27 cellular contexts compared by ENCODE assay signal in the genomic region with DNA sequence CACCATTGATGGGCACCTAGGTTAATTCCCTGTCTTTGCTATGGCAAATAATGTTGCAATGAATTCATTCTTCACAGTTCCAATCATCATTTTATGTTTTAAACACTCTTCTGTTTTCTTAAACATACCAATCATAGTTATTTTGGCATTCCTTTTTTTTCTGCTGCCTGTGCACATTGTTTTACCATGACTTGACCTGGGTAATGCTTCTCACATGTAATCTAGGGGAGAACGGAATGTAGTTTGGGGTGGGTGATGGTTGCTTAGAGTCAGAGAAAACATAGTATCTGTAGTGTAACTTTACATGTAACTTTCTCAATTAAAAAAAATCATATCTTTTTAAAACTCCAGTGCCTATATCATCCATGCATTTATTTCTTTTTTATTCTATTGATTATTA.
DNase-seq lines count a peak whose midpoint lies in the region; ATAC-seq, FAIRE-seq and TF ChIP-seq lines count a peak whose summit lies in the region.
"Had no signal": no experiment of that assay in that cellular context is flagged by ENCODE, and none has a peak within 500 bp of the region (broad histone marks: within the 10 kb centered on the region; RNA-seq: fewer than 3 reads in every experiment).

No MANE protein-coding gene starts in this region.

- H3K4me3 ChIP-seq in astrocyte (ENCODE audit: insufficient read depth, low read depth, low read length) (no peak overlapping the region), fibroblast of the aortic adventitia (ENCODE audit: low read depth, low read length) (no peak overlapping the region), adrenal gland (no peak overlapping the region), trophoblast cell (ENCODE audit: low read depth, low read length) (no peak overlapping the region)
- H3K4me3 ChIP-seq: dorsolateral prefrontal cortex, mucosa of descending colon, Peyer's patch had no signal

- H2BK5ac ChIP-seq in trophoblast cell (ENCODE audit: low read depth, low read length, poor library complexity), result no peak overlapping the region

- no peak overlapping the region for H3K4ac ChIP-seq in trophoblast cell (ENCODE audit: low read depth, low read length)

- no peak for FAIRE-seq in astrocyte (lab: Jason Lieb, UNC)
- FAIRE-seq: D721Med, small intestine had no signal

- H2AFZ ChIP-seq in astrocyte (ENCODE audit: low read depth, low read length) (no peak overlapping the region), trophoblast cell (ENCODE audit: insufficient read depth, low read length, poor library complexity) (no peak overlapping the region)

- no peaks in the 10 kb centered on the region for H3K36me3 ChIP-seq in astrocyte (ENCODE audit: insufficient read depth, low read length)
- no peaks in the 10 kb centered on the region for H3K36me3 ChIP-seq in adrenal gland (replicated peaks in 1 of 2)
- H3K36me3 ChIP-seq in trophoblast cell (ENCODE audit: control insufficient read depth in 1 of 2, insufficient read depth in 2 of 2, low read length in 2 of 2), result no peaks in the 10 kb centered on the region
- H3K36me3 ChIP-seq: Peyer's patch had no signal

- H4K8ac ChIP-seq in trophoblast cell (ENCODE audit: low read depth, low read length), result no peak overlapping the region

- intact Hi-C loops in adrenal gland (cut with DNase I), result no loop called here

- H3K4me2 ChIP-seq in astrocyte (ENCODE audit: low read length) (no peak overlapping the region), trophoblast cell (ENCODE audit: low read length) (no peak overlapping the region)

- peak overlapping the region; percentile 97 for H3K27ac Mint-ChIP-seq in astrocyte (ENCODE audit: unreplicated experiment)
- H3K27ac Mint-ChIP-seq: activated CD4-positive, alpha-beta T cell treated with anti-CD3 and anti-CD28 coated beads, Interleukin-2, amount 10 ng/mL, durations not matched to agents 7 days and 5 days; brain had no signal

- H3K27me3 ChIP-seq in astrocyte (ENCODE audit: insufficient read depth, low read length) (no peaks in the 10 kb centered on the region), adrenal gland (no peaks in the 10 kb centered on the region), trophoblast cell (ENCODE audit: insufficient read depth, low read length) (no peaks in the 10 kb centered on the region)
- H3K27me3 ChIP-seq: Peyer's patch had no signal

- H3K36me3 Mint-ChIP-seq in astrocyte (ENCODE audit: low read depth, unreplicated experiment), result no peaks in the 10 kb centered on the region
- H3K36me3 Mint-ChIP-seq: brain had no signal

- no peaks in the 10 kb centered on the region for H3K9me3 Mint-ChIP-seq in astrocyte (ENCODE audit: unreplicated experiment)
- H3K9me3 Mint-ChIP-seq: activated CD4-positive, alpha-beta T cell treated with anti-CD3 and anti-CD28 coated beads, Interleukin-2, amount 10 ng/mL, durations not matched to agents 7 days and 5 days; brain had no signal

- H2BK12ac ChIP-seq in trophoblast cell (ENCODE audit: low read length), result no peak overlapping the region

- H3K79me2 ChIP-seq in astrocyte (ENCODE audit: insufficient read depth, low read length) (no peaks in the 10 kb centered on the region), trophoblast cell (ENCODE audit: control insufficient read depth, insufficient read depth, low read length, poor library complexity) (no peaks in the 10 kb centered on the region)

- peaks cover 5% of the 10 kb centered on the region for H3K4me1 ChIP-seq in astrocyte (ENCODE audit: insufficient read depth, low read length)
- H3K4me1 ChIP-seq in adrenal gland (replicated peaks in 1 of 2), result peaks cover 0 to 13% of the 10 kb centered on the region in 2 donors
- no peaks in the 10 kb centered on the region for H3K4me1 ChIP-seq in trophoblast cell (ENCODE audit: control insufficient read depth in 1 of 2, insufficient read depth in 2 of 2, low read length in 2 of 2)
- H3K4me1 ChIP-seq: Peyer's patch had no signal

- 69 to 84% (median 80%) methylated on average over 1 of the region's 1 CpG for WGBS in adrenal gland, 4 donors
- no CpG with 5 or more reads among the region's 1 CpG for WGBS in trophoblast cell (ENCODE audit: extremely low coverage, insufficient coverage, insufficient read length)

- no peak for ATAC-seq in HG03442 (IDR thresholded peaks at IDR 0.05; ENCODE audit: unreplicated experiment)
- ATAC-seq: left cardiac atrium, mucosa of descending colon had no signal

- H3K18ac ChIP-seq in trophoblast cell (ENCODE audit: low read length), result no peak overlapping the region

- H4K12ac ChIP-seq in trophoblast cell (ENCODE audit: low read depth, low read length), result no peak overlapping the region

- no peaks in the 10 kb centered on the region for H3K27me3 Mint-ChIP-seq in astrocyte (ENCODE audit: low read depth, unreplicated experiment)
- H3K27me3 Mint-ChIP-seq: activated CD4-positive, alpha-beta T cell treated with anti-CD3 and anti-CD28 coated beads, Interleukin-2, amount 10 ng/mL, durations not matched to agents 7 days and 5 days had no signal

- H3K4me1 Mint-ChIP-seq in astrocyte (ENCODE audit: low read depth, unreplicated experiment), result peaks cover 20% of the 10 kb centered on the region
- H3K4me1 Mint-ChIP-seq: activated CD4-positive, alpha-beta T cell treated with anti-CD3 and anti-CD28 coated beads, Interleukin-2, amount 10 ng/mL, durations not matched to agents 7 days and 5 days; brain had no signal

- H4K91ac ChIP-seq in trophoblast cell (ENCODE audit: low read depth, low read length), result no peak overlapping the region

- H2BK120ac ChIP-seq in trophoblast cell (ENCODE audit: insufficient read depth, low read length, poor library complexity), result no peak overlapping the region

- H3K14ac ChIP-seq in trophoblast cell (ENCODE audit: low read length), result no peak overlapping the region

- no peak overlapping the region for H3K9ac ChIP-seq in astrocyte (ENCODE audit: low read length)
- H3K9ac ChIP-seq in trophoblast cell (ENCODE audit: low read length), result no peak overlapping the region

- H3K23ac ChIP-seq in trophoblast cell (ENCODE audit: low read length), result no peak overlapping the region

- no peaks in the 10 kb centered on the region for H3K79me1 ChIP-seq in trophoblast cell (ENCODE audit: low read length)

- H3K9me3 ChIP-seq in astrocyte (ENCODE audit: insufficient read depth, low read depth, low read length) (no peaks in the 10 kb centered on the region), adrenal gland (replicated peaks in 1 of 3) (no peaks in the 10 kb centered on the region), trophoblast cell (ENCODE audit: insufficient read depth, low read depth, low read length) (no peaks in the 10 kb centered on the region)
- H3K9me3 ChIP-seq: Peyer's patch had no signal

- DNase-seq in ELR (ENCODE audit: low read depth) (peak; percentile 51), astrocyte (ENCODE audit: low read depth) (peak; percentile 82), fibroblast of the aortic adventitia (ENCODE audit: low read depth) (peak; percentile 16), renal cortical epithelial cell (ENCODE audit: low read depth) (peak; percentile 8), adrenal gland (no peak), trophoblast cell (no peak), COR-L47 (lab: John Stamatoyannopoulos, UW) (no peak)
- DNase-seq: activated CD4-positive, alpha-beta T cell treated with anti-CD3 and anti-CD28 coated beads, Interleukin-2, amount 10 ng/mL, durations not matched to agents 7 days and 5 days; activated naive CD4-positive, alpha-beta T cell; AML-193; dorsolateral prefrontal cortex; erythroblast; hippocampal formation; KG1; left cardiac atrium; mucosa of descending colon; NCI-H1436; NCI-H2171 treated with DMSO at 0.1 percent for 48 hours; occipital lobe; Peyer's patch; small intestine; stimulated activated CD4-positive, alpha-beta T cell treated with anti-CD3 and anti-CD28 coated beads, Interleukin-4, amount 100 ng/mL, for 4 hours; stimulated activated CD8-positive, alpha-beta memory T cell treated with anti-CD3 and anti-CD28 coated beads, Interleukin-4, amount 100 ng/mL, for 48 hours had no signal

- H4K20me1 ChIP-seq in astrocyte (ENCODE audit: insufficient read depth, low read length), result no peaks in the 10 kb centered on the region

- H3K4me3 Mint-ChIP-seq in astrocyte (ENCODE audit: unreplicated experiment), result no peak overlapping the region
- H3K4me3 Mint-ChIP-seq: activated CD4-positive, alpha-beta T cell treated with anti-CD3 and anti-CD28 coated beads, Interleukin-2, amount 10 ng/mL, durations not matched to agents 7 days and 5 days; brain had no signal

- H3K27ac ChIP-seq in astrocyte (ENCODE audit: low read depth, low read length) (no peak overlapping the region), adrenal gland (no peak overlapping the region), trophoblast cell (ENCODE audit: low read depth, low read length) (no peak overlapping the region)
- H3K27ac ChIP-seq: dorsolateral prefrontal cortex, HL-60, Peyer's patch had no signal

- H2AK5ac ChIP-seq in trophoblast cell (ENCODE audit: low read length), result no peak overlapping the region

- TF ChIP-seq POLR2A in adrenal gland (IDR thresholded peaks at IDR 0.05), result no peak

- TF ChIP-seq CTCF in astrocyte (IDR thresholded peaks at IDR 0.05; ENCODE audit: insufficient read depth, low read depth, low read length) (no peak), fibroblast of the aortic adventitia (IDR thresholded peaks at IDR 0.05; ENCODE audit: insufficient read depth, low read length) (no peak), adrenal gland (IDR thresholded peaks at IDR 0.05) (no peak)

Comparison
In these comparisons a context has a peak if more than half of its experiments do, and no peak if none do; other contexts are left out.
1. DNase-seq: peak in ELR (single experiment), astrocyte (single experiment), fibroblast of the aortic adventitia (single experiment) and renal cortical epithelial cell (single experiment); none in adrenal gland (0 of 7), trophoblast cell (0 of 2) and COR-L47 (single experiment).